ENCODE assay signal across 14 cellular contexts in genomic region chr2:54161660-54162059, GRCh38. TPM values are rescaled to one million over a fixed set of nuclear protein-coding genes. Genes with fewer than 3 reads are reported as not detected.
DNase-seq lines count a peak whose midpoint lies in the region; ATAC-seq and TF ChIP-seq lines count a peak whose summit lies in the region.
"Had no signal": no experiment of that assay in that cellular context is flagged by ENCODE, and none has a peak within 500 bp of the region (broad histone marks: within the 10 kb centered on the region; RNA-seq: fewer than 3 reads in every experiment).

No MANE protein-coding gene starts in this region.

- no peaks in the 10 kb centered on the region for H3K27me3 Mint-ChIP-seq in nephron (ENCODE audit: low read depth)
- H3K27me3 Mint-ChIP-seq: CD4-positive, CD25-positive, alpha-beta regulatory T cell had no signal

- no CpG with 5 or more reads among the region's 1 CpG for WGBS in neuronal stem cell (ENCODE audit: extremely low coverage in 2 of 2, insufficient read length in 2 of 2, insufficient replicate concordance in 1 of 2), 2 donors

- H4K20me1 ChIP-seq in OCI-LY7 (ENCODE audit: insufficient read depth, low read length): no peaks in the 10 kb centered on the region

- no TSS peak for BruUV-seq in OCI-LY7 (replicated peaks; lab: Mats Ljungman, UMichigan)

- H2BK12ac ChIP-seq in neuronal stem cell (ENCODE audit: low read length): no peak overlapping the region

- H3K9me3 ChIP-seq in OCI-LY7 (ENCODE audit: low read length): no peaks in the 10 kb centered on the region
- no peaks in the 10 kb centered on the region for H3K9me3 ChIP-seq in neuronal stem cell (replicated peaks in 1 of 2; ENCODE audit: control insufficient read depth in 2 of 2, insufficient read depth in 1 of 2, low read depth in 1 of 2, low read length in 2 of 2)
- H3K9me3 ChIP-seq: SJSA1, tibial artery had no signal

- no peak for ATAC-seq in esophagus mucosa
- ATAC-seq: left cardiac atrium had no signal

- H4K91ac ChIP-seq in neuronal stem cell (ENCODE audit: low read depth, low read length, poor library complexity): no peak overlapping the region

- POLR2A ChIA-PET in OCI-LY7 (lab: Charles Lee): interaction anchor here (0.5 to 1.3 kb wide), 6 partner anchors 10 to 397 kb away, joined by 3 to 4 read pairs (median 3); no protein-coding TSS in a partner anchor

- no peak overlapping the region for H2AFZ ChIP-seq in OCI-LY7 (ENCODE audit: low read length)
- H2AFZ ChIP-seq in neuronal stem cell (ENCODE audit: low read length): no peak overlapping the region

- CTCF ChIA-PET in OCI-LY7 (lab: Charles Lee; ENCODE audit: unreplicated experiment): no interaction called here

- H2BK5ac ChIP-seq in neuronal stem cell (ENCODE audit: low read length): no peak overlapping the region

- intact Hi-C loops in OCI-LY7 (cut with micrococcal nuclease; ENCODE audit: unreplicated experiment): no loop called here

- H3K23ac ChIP-seq in neuronal stem cell (ENCODE audit: low read depth, low read length, poor library complexity): no peak overlapping the region

- H4K8ac ChIP-seq in neuronal stem cell (ENCODE audit: low read depth, low read length): no peak overlapping the region

- H3K4me3 ChIP-seq in OCI-LY7 (ENCODE audit: low read depth, low read length, poor library complexity, severe bottlenecking): no peak overlapping the region
- H3K4me3 ChIP-seq in neuronal stem cell (ENCODE audit: low read length in 2 of 2): no peak overlapping the region
- H3K4me3 ChIP-seq: SJSA1, tibial artery had no signal

- no peaks in the 10 kb centered on the region for H3K79me1 ChIP-seq in neuronal stem cell (ENCODE audit: low read depth, low read length)

- no peak overlapping the region for H3K18ac ChIP-seq in neuronal stem cell (ENCODE audit: low read length)

- H3K14ac ChIP-seq in neuronal stem cell (ENCODE audit: low read length): no peak overlapping the region

- peak; percentile 9 for DNase-seq in EH (ENCODE audit: low read depth)
- no peak for DNase-seq in OCI-LY7 (ENCODE audit: low spot score)
- DNase-seq in dermis blood vessel endothelial cell: peak; percentile 8
- DNase-seq in NCI-H2081 treated with DMSO at 0.1 percent for 48 hours (lab: John Stamatoyannopoulos, UW): no peak
- DNase-seq in NCI-H526 (lab: John Stamatoyannopoulos, UW): no peak
- no peak for DNase-seq in neuronal stem cell (ENCODE audit: low spot score)
- DNase-seq: brain microvascular endothelial cell; CD4-positive, CD25-positive, alpha-beta regulatory T cell; left cardiac atrium; NCI-H2029 treated with DMSO at 0.1 percent for 48 hours; tibial artery had no signal

- H2AK5ac ChIP-seq in neuronal stem cell (ENCODE audit: low read depth, low read length): no peak overlapping the region

- H2BK15ac ChIP-seq in neuronal stem cell (ENCODE audit: low read length): no peak overlapping the region

- H3K27ac Mint-ChIP-seq in nephron: peak overlapping the region; percentile 25 to 63 (median 27)
- H3K27ac Mint-ChIP-seq: CD4-positive, CD25-positive, alpha-beta regulatory T cell had no signal

- H3K4me2 ChIP-seq in OCI-LY7 (ENCODE audit: low read length): no peak overlapping the region
- H3K4me2 ChIP-seq in neuronal stem cell (ENCODE audit: insufficient read depth, low read length, poor library complexity, severe bottlenecking): no peak overlapping the region

- no peak overlapping the region for H3K27ac ChIP-seq in OCI-LY7 (ENCODE audit: low read depth, low read length, poor library complexity, severe bottlenecking)
- no peak overlapping the region for H3K27ac ChIP-seq in neuronal stem cell (replicated peaks; ENCODE audit: low read length)
- H3K27ac ChIP-seq: brain microvascular endothelial cell, SJSA1, tibial artery had no signal

- no peaks in the 10 kb centered on the region for H3K4me1 ChIP-seq in OCI-LY7 (ENCODE audit: insufficient read depth, low read length, poor library complexity, severe bottlenecking)
- H3K4me1 ChIP-seq in neuronal stem cell (ENCODE audit: control insufficient read depth in 2 of 2, insufficient read depth in 1 of 2, low read depth in 1 of 2, low read length in 2 of 2): peaks cover 2 to 6% of the 10 kb centered on the region in 2 donors
- H3K4me1 ChIP-seq: tibial artery had no signal

- H3K4me1 Mint-ChIP-seq in nephron: peaks cover 8% of the 10 kb centered on the region
- H3K4me1 Mint-ChIP-seq: CD4-positive, CD25-positive, alpha-beta regulatory T cell had no signal

- H3K4ac ChIP-seq in neuronal stem cell (ENCODE audit: low read length): no peak overlapping the region

- H3K79me2 ChIP-seq in OCI-LY7 (ENCODE audit: insufficient read depth, low read depth, low read length): no peaks in the 10 kb centered on the region

- H3K27me3 ChIP-seq in neuronal stem cell (ENCODE audit: control insufficient read depth in 3 of 3, insufficient read depth in 3 of 3, low read depth in 1 of 3, low read length in 3 of 3): no peaks in the 10 kb centered on the region
- H3K27me3 ChIP-seq: brain microvascular endothelial cell, SJSA1, tibial artery had no signal

- no peak overlapping the region for H3K4me3 Mint-ChIP-seq in nephron
- H3K4me3 Mint-ChIP-seq: CD4-positive, CD25-positive, alpha-beta regulatory T cell had no signal

- no peak overlapping the region for H3K9ac ChIP-seq in neuronal stem cell (ENCODE audit: low read depth, low read length, poor library complexity)

- H3K9me3 Mint-ChIP-seq in nephron: no peaks in the 10 kb centered on the region
- H3K9me3 Mint-ChIP-seq: CD4-positive, CD25-positive, alpha-beta regulatory T cell had no signal

- H3K36me3 ChIP-seq in OCI-LY7 (ENCODE audit: insufficient read depth, low read length): no peaks in the 10 kb centered on the region
- no peaks in the 10 kb centered on the region for H3K36me3 ChIP-seq in neuronal stem cell (replicated peaks in 1 of 2; ENCODE audit: control insufficient read depth in 2 of 2, insufficient read depth in 2 of 2, low read length in 2 of 2)
- H3K36me3 ChIP-seq: brain microvascular endothelial cell, SJSA1, tibial artery had no signal

- H2BK120ac ChIP-seq in neuronal stem cell (ENCODE audit: low read depth, low read length): no peak overlapping the region

- H3K9me2 ChIP-seq in OCI-LY7 (ENCODE audit: insufficient read depth, low read length): no peaks in the 10 kb centered on the region

- H3K36me3 Mint-ChIP-seq in nephron (ENCODE audit: low read depth): no peaks in the 10 kb centered on the region

- TF ChIP-seq CTCF in OCI-LY7 (conservative IDR thresholded peaks at IDR 0.05; ENCODE audit: low read length): peak; percentile 64; the same call in 1 of the 2 replicates
- peak; percentile 11 to 28 (median 16) for TF ChIP-seq CTCF in nephron (IDR thresholded peaks at IDR 0.05; ENCODE audit: unreplicated experiment in 3 of 3)

RNA-seq across cellular contexts. Expression of gene ACYP2, which starts 46.2 kb away (rescaled TPM):
- total RNA-seq in OCI-LY7 (2014; rRNA removed; shearing (Covaris generic)): 17.9 and 18.7 TPM in 2 replicates
- total RNA-seq in OCI-LY7 (2022): 18.5 and 20.6 TPM in 2 replicates
- 8.2 and 9.4 TPM in 2 replicates for total RNA-seq in dermis blood vessel endothelial cell
- total RNA-seq in esophagus mucosa: 7.3 TPM
- polyA plus RNA-seq in neuronal stem cell (2013, experiment 1 of 2): 14.2 TPM
- 14.8 TPM for polyA plus RNA-seq in neuronal stem cell (2013, experiment 2 of 2)

Comparison
In these comparisons a context has a peak if more than half of its experiments do, and no peak if none do; other contexts are left out.
1. DNase-seq: peak in EH (single experiment) and dermis blood vessel endothelial cell (single experiment); none in OCI-LY7 (single experiment), NCI-H2081 treated with DMSO at 0.1 percent for 48 hours (single experiment), NCI-H526 (0 of 2) and neuronal stem cell (single experiment).